ENCODE assay signal across 24 cellular contexts in the genomic region with DNA sequence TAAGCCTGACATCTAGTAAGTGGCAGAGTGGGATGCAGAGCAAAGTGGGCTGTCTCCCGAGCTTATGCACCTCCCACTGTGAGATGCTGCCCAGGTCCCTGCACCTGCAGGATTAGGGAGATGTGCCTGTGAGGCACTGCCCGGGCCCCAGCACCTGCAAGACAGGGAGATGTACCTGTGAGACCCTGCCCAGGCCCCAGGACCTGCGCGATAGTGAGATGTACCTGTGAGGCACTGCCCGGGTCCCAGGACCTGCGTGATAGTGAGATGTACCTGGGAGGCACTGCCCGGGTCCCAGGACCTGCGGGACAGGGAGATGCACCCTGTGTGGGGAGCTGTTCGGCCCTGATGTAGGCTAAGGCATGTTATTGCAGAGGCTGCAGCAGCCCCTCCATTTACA.
"Had no signal": no experiment of that assay in that cellular context is flagged by ENCODE, and none has a peak within 500 bp of the region (broad histone marks: within the 10 kb centered on the region; RNA-seq: fewer than 3 reads in every experiment).

No MANE protein-coding gene starts in this region.

- H3K27ac ChIP-seq: RWPE1, SJCRH30, SK-N-MC had no signal

- H3K4me1 ChIP-seq: SJCRH30 had no signal

- H3K4me3 ChIP-seq: MG63, SJCRH30, SK-N-MC had no signal

- H3K36me3 ChIP-seq: MG63, SJCRH30 had no signal

- DNase-seq: IMR-90; Karpas-422; KG1; MG63; NCI-H1092; NCI-H1105 treated with DMSO at 0.1 percent for 48 hours; NCI-H1417 treated with DMSO at 0.1 percent for 48 hours; NCI-H146; NCI-H1694 treated with DMSO at 0.1 percent for 48 hours; NCI-H1930; NCI-H2081; NCI-H2107; NCI-H2227 treated with DMSO at 0.1 percent for 48 hours; NCI-H524; NCI-H526 treated with DMSO at 0.1 percent for 48 hours; NCI-H748 treated with DMSO at 0.1 percent for 48 hours; NK-92 treated with Interleukin-12 subunit alpha and Interleukin-12 subunit beta, amount 100 ng/mL, for 24 hours; PC-3; SHP77 treated with DMSO at 0.1 percent for 48 hours had no signal

- H3K27me3 ChIP-seq: MG63 had no signal

- ATAC-seq: HepG2, Panc1, PC-3 had no signal

- H3K9me3 ChIP-seq: MG63 had no signal
